In genomic region chr1:47788761-47789160, GRCh38 we compare ENCODE assay signal across 17 cellular contexts.
A peak's percentile ranks its signal among the peaks of the same experiment; 100 is the strongest.
DNase-seq lines count a peak whose midpoint lies in the region; ATAC-seq and TF ChIP-seq lines count a peak whose summit lies in the region.
"Had no signal": no experiment of that assay in that cellular context is flagged by ENCODE, and none has a peak within 500 bp of the region (broad histone marks: within the 10 kb centered on the region; RNA-seq: fewer than 3 reads in every experiment).

No MANE protein-coding gene starts in this region.

- peak; percentile 56 for DNase-seq in kidney tubule cell (ENCODE audit: low spot score)
- DNase-seq in renal cortical epithelial cell (ENCODE audit: low read depth) = peak; percentile 29
- DNase-seq in SK-N-DZ (ENCODE audit: low spot score) = no peak
- DNase-seq in NCI-H2081 (lab: John Stamatoyannopoulos, UW) = no peak
- DNase-seq: 8988T; ACHN; BE2C; C1 segment of cervical spinal cord; Caco-2; Calu3; CD4-positive, alpha-beta T cell; CD8-positive, alpha-beta T cell; DMS79 treated with DMSO at 0.1 percent for 48 hours; GF-D8 had no signal

- no peaks in the 10 kb centered on the region for H3K9me3 Mint-ChIP-seq in nephron
- H3K9me3 Mint-ChIP-seq: CD14-positive monocyte; CD4-positive, alpha-beta T cell; CD8-positive, alpha-beta T cell had no signal

- H3K4me1 Mint-ChIP-seq in nephron = peaks cover 48% of the 10 kb centered on the region
- H3K4me1 Mint-ChIP-seq: CD14-positive monocyte had no signal

- H3K36me3 Mint-ChIP-seq in nephron (ENCODE audit: low read depth) = peaks cover 27% of the 10 kb centered on the region
- H3K36me3 Mint-ChIP-seq: CD14-positive monocyte; CD8-positive, alpha-beta T cell had no signal

- H3K27ac Mint-ChIP-seq in nephron = peak overlapping the region; percentile 22 to 74 (median 53)
- H3K27ac Mint-ChIP-seq: CD4-positive, alpha-beta T cell; CD8-positive, alpha-beta T cell had no signal

- no peak overlapping the region for H3K4me3 Mint-ChIP-seq in nephron
- H3K4me3 Mint-ChIP-seq: CD14-positive monocyte; CD4-positive, alpha-beta T cell; CD8-positive, alpha-beta T cell had no signal

- no peak for TF ChIP-seq CTCF in nephron (IDR thresholded peaks at IDR 0.05; ENCODE audit: unreplicated experiment in 3 of 3)

- H3K27me3 Mint-ChIP-seq in nephron (ENCODE audit: low read depth) = peaks cover 39% of the 10 kb centered on the region
- H3K27me3 Mint-ChIP-seq: CD4-positive, alpha-beta T cell had no signal

- no peak for ATAC-seq in HG03439 (IDR thresholded peaks at IDR 0.05; ENCODE audit: unreplicated experiment)
- ATAC-seq: CD8-positive, alpha-beta T cell had no signal

Comparison
In these comparisons a context has a peak if more than half of its experiments do, and no peak if none do; other contexts are left out.
1. DNase-seq: peak in kidney tubule cell (single experiment) and renal cortical epithelial cell (single experiment); none in SK-N-DZ (single experiment) and NCI-H2081 (0 of 2).